In genomic region chr7:41885078-41885477, GRCh38 we compare ENCODE assay signal across 3 cellular contexts.
TF ChIP-seq lines count a peak whose summit lies in the region.

No MANE protein-coding gene starts in this region.

TF ChIP-seq in SK-N-SH, 30 proteins besides CTCF, POLR2A, EP300 and RAD21 (continued from another document and continues in another):
- TF ChIP-seq ZBTB33 (IDR thresholded peaks at IDR 0.05; ENCODE audit: borderline replicate concordance, low read depth): no peak
- peak; percentile 76; the same call in 1 of the 2 replicates for TF ChIP-seq NFIC (IDR thresholded peaks at IDR 0.05; ENCODE audit: borderline replicate concordance)
- 0 out of 2 replicates have a peak, but pooled peaks have one; percentile 20 for TF ChIP-seq MAX (IDR thresholded peaks at IDR 0.05; ENCODE audit: low read depth)
- TF ChIP-seq GATA2 (CRISPR knock-in tag; IDR thresholded peaks at IDR 0.05): no peak
- TF ChIP-seq SMC3 (IDR thresholded peaks at IDR 0.05; ENCODE audit: low read depth, low read length): no peak
- peak; percentile 53; the same call in 1 of the 2 replicates for TF ChIP-seq FOSL2 (IDR thresholded peaks at IDR 0.05; ENCODE audit: borderline replicate concordance, low read depth)
- TF ChIP-seq MEF2A (IDR thresholded peaks at IDR 0.05; ENCODE audit: borderline replicate concordance, low read depth): no peak
- TF ChIP-seq MXI1 (IDR thresholded peaks at IDR 0.05; ENCODE audit: low read depth, low read length): no peak
- no peak for TF ChIP-seq GABPA (IDR thresholded peaks at IDR 0.05; ENCODE audit: low read depth)
- peak; percentile 63; the same call in 1 of the 2 replicates for TF ChIP-seq TCF12 (IDR thresholded peaks at IDR 0.05)
- peak; percentile 60; the same call in 1 of the 2 replicates for TF ChIP-seq RXRA (IDR thresholded peaks at IDR 0.05; ENCODE audit: borderline replicate concordance, low read depth)
- 0 out of 2 replicates have a peak, but pooled peaks have one; percentile 34 for TF ChIP-seq TEAD4 (IDR thresholded peaks at IDR 0.05; ENCODE audit: borderline replicate concordance, insufficient read depth)
- TF ChIP-seq REST (IDR thresholded peaks at IDR 0.05; ENCODE audit: low read depth, low read length): no peak
- no peak for TF ChIP-seq SIN3A (IDR thresholded peaks at IDR 0.05; ENCODE audit: borderline replicate concordance, low read depth, low read length)
- TF ChIP-seq RFX5 (IDR thresholded peaks at IDR 0.05; ENCODE audit: low read length): no peak
- TF ChIP-seq JUND (IDR thresholded peaks at IDR 0.05): peak; percentile 58; the same call in 1 of the 2 replicates

TF ChIP-seq in SK-N-SH treated with all-trans-retinoic acid at 6 μM for 48 hours, 23 proteins besides CTCF, POLR2A, EP300 and RAD21 (continued from another document):
- no peak for TF ChIP-seq CSRNP3 (CRISPR knock-in tag; IDR thresholded peaks at IDR 0.05)
- no peak for TF ChIP-seq ZC3H10 (CRISPR knock-in tag; IDR thresholded peaks at IDR 0.05)
- no peak for TF ChIP-seq POU6F1 (CRISPR knock-in tag; IDR thresholded peaks at IDR 0.05; ENCODE audit: borderline replicate concordance, low read depth)
- TF ChIP-seq BACH2 (CRISPR knock-in tag; IDR thresholded peaks at IDR 0.05; ENCODE audit: borderline replicate concordance): no peak
- no peak for TF ChIP-seq PATZ1 (CRISPR knock-in tag; IDR thresholded peaks at IDR 0.05; ENCODE audit: borderline replicate concordance)
- no peak for TF ChIP-seq RARB (CRISPR knock-in tag; IDR thresholded peaks at IDR 0.05)
- no peak for TF ChIP-seq TOX (CRISPR knock-in tag; IDR thresholded peaks at IDR 0.05; ENCODE audit: borderline replicate concordance)
- no peak for TF ChIP-seq CSDC2 (CRISPR knock-in tag; IDR thresholded peaks at IDR 0.05)
- no peak for TF ChIP-seq SNAI2 (CRISPR knock-in tag; IDR thresholded peaks at IDR 0.05)

TF ChIP-seq in GM23338, 12 proteins besides CTCF, POLR2A, EP300 and RAD21 (continued from another document):
- TF ChIP-seq REST (IDR thresholded peaks at IDR 0.05; ENCODE audit: unreplicated experiment): no peak
- TF ChIP-seq EZH2phosphoT487 (IDR thresholded peaks at IDR 0.05; ENCODE audit: unreplicated experiment): no peak
- TF ChIP-seq ZNF462 (CRISPR knock-in tag; IDR thresholded peaks at IDR 0.05): no peak
TF ChIP-seq in GM23338: peak in this region for 0.
